In genomic region chr7:41107938-41108448, GRCh38 we compare ENCODE assay signal across 13 cellular contexts.
DNase-seq lines count a peak whose midpoint lies in the region; ATAC-seq and TF ChIP-seq lines count a peak whose summit lies in the region.
"Had no signal": no experiment of that assay in that cellular context is flagged by ENCODE, and none has a peak within 500 bp of the region (broad histone marks: within the 10 kb centered on the region; RNA-seq: fewer than 3 reads in every experiment).

No MANE protein-coding gene starts in this region.

- CTCF ChIA-PET in MCF 10A (lab: Yijun Ruan, JAX): interaction anchor here (0.9 kb wide), 1 partner anchor 78 kb away, joined by 3 read pairs; no protein-coding TSS in a partner anchor

- peak overlapping the region; percentile 48 for H3K4me3 Mint-ChIP-seq in MCF 10A (ENCODE audit: unreplicated experiment)
- H3K4me3 Mint-ChIP-seq: activated CD4-positive, alpha-beta memory T cell treated with anti-CD3 and anti-CD28 coated beads, Interleukin-2, amount 10 ng/mL, durations not matched to agents 7 days and 5 days; activated naive CD4-positive, alpha-beta T cell treated with anti-CD3 and anti-CD28 coated beads, Interleukin-2, amount 50 U/mL, for 24 hours; CD4-positive, alpha-beta memory T cell had no signal

- peak overlapping the region; percentile 31 for H2AFZ ChIP-seq in neuronal stem cell (ENCODE audit: low read length)

- no peak for TF ChIP-seq CTCF in MCF 10A (IDR thresholded peaks at IDR 0.05; ENCODE audit: unreplicated experiment)

- intact Hi-C loops in MCF 10A (cut with micrococcal nuclease): loop anchor here (1.0 to 10.0 kb wide), 3 partner anchors 40 to 589 kb away; no protein-coding TSS in a partner anchor

- DNase-seq in MCF 10A (ENCODE audit: unreplicated experiment) (peak; percentile 89), neuronal stem cell (ENCODE audit: low spot score) (no peak), NCI-H1694 treated with DMSO at 0.1 percent for 48 hours (lab: John Stamatoyannopoulos, UW) (no peak)
- no peak for DNase-seq in activated T-cell treated with anti-CD3 and anti-CD28 coated beads, Interleukin-2, amount 50 U/mL, for 1 hour
- DNase-seq: activated CD4-positive, alpha-beta memory T cell treated with anti-CD3 and anti-CD28 coated beads, Interleukin-2, amount 10 ng/mL, durations not matched to agents 7 days and 5 days; CD4-positive, alpha-beta memory T cell; upper lobe of right lung had no signal

- no peak overlapping the region for H4K8ac ChIP-seq in neuronal stem cell (ENCODE audit: low read depth, low read length)

- no peaks in the 10 kb centered on the region for H3K79me1 ChIP-seq in neuronal stem cell (ENCODE audit: low read depth, low read length)

- no peak overlapping the region for H3K18ac ChIP-seq in neuronal stem cell (ENCODE audit: low read length)

- no peaks in the 10 kb centered on the region for H3K36me3 Mint-ChIP-seq in MCF 10A (ENCODE audit: insufficient read depth, unreplicated experiment)
- H3K36me3 Mint-ChIP-seq: activated naive CD4-positive, alpha-beta T cell treated with anti-CD3 and anti-CD28 coated beads, Interleukin-2, amount 50 U/mL, for 24 hours; CD4-positive, alpha-beta memory T cell had no signal

- H3K9me3 Mint-ChIP-seq in MCF 10A (ENCODE audit: unreplicated experiment): no peaks in the 10 kb centered on the region

- H3K27me3 ChIP-seq in neuronal stem cell (ENCODE audit: control insufficient read depth in 3 of 3, insufficient read depth in 3 of 3, low read depth in 1 of 3, low read length in 3 of 3): no peaks in the 10 kb centered on the region
- H3K27me3 ChIP-seq: right lobe of liver, upper lobe of right lung had no signal

- H2BK120ac ChIP-seq in neuronal stem cell (ENCODE audit: low read depth, low read length): no peak overlapping the region

- H3K4me2 ChIP-seq in neuronal stem cell (ENCODE audit: insufficient read depth, low read length, poor library complexity, severe bottlenecking): no peak overlapping the region

- H3K27ac Mint-ChIP-seq in MCF 10A (ENCODE audit: low read depth, unreplicated experiment): peak overlapping the region; percentile 52
- H3K27ac Mint-ChIP-seq: activated CD4-positive, alpha-beta memory T cell treated with anti-CD3 and anti-CD28 coated beads, Interleukin-2, amount 10 ng/mL, durations not matched to agents 7 days and 5 days; activated naive CD4-positive, alpha-beta T cell treated with anti-CD3 and anti-CD28 coated beads, Interleukin-2, amount 50 U/mL, for 24 hours; CD4-positive, alpha-beta memory T cell had no signal

- H3K23ac ChIP-seq in neuronal stem cell (ENCODE audit: low read depth, low read length, poor library complexity): no peak overlapping the region

- H3K36me3 ChIP-seq in neuronal stem cell (replicated peaks in 1 of 2; ENCODE audit: control insufficient read depth in 2 of 2, insufficient read depth in 2 of 2, low read length in 2 of 2): no peaks in the 10 kb centered on the region
- H3K36me3 ChIP-seq: right lobe of liver, upper lobe of right lung had no signal

- no TSS peak for BruUV-seq in MCF 10A (replicated peaks; lab: Mats Ljungman, UMichigan)

- no CpG with 5 or more reads among the region's 6 CpGs for WGBS in neuronal stem cell (ENCODE audit: extremely low coverage in 2 of 2, insufficient read length in 2 of 2, insufficient replicate concordance in 1 of 2), 2 donors

- peaks cover 44% of the 10 kb centered on the region for H3K4me1 Mint-ChIP-seq in MCF 10A (ENCODE audit: insufficient read depth, unreplicated experiment)
- H3K4me1 Mint-ChIP-seq: activated CD4-positive, alpha-beta memory T cell treated with anti-CD3 and anti-CD28 coated beads, Interleukin-2, amount 10 ng/mL, durations not matched to agents 7 days and 5 days; activated naive CD4-positive, alpha-beta T cell treated with anti-CD3 and anti-CD28 coated beads, Interleukin-2, amount 50 U/mL, for 24 hours; CD4-positive, alpha-beta memory T cell had no signal

- no peak overlapping the region for H2BK5ac ChIP-seq in neuronal stem cell (ENCODE audit: low read length)

- H3K4me1 ChIP-seq in neuronal stem cell (ENCODE audit: control insufficient read depth in 2 of 2, insufficient read depth in 1 of 2, low read depth in 1 of 2, low read length in 2 of 2): no peaks in the 10 kb centered on the region
- H3K4me1 ChIP-seq: right lobe of liver, upper lobe of right lung had no signal

- H3K4ac ChIP-seq in neuronal stem cell (ENCODE audit: low read length): no peak overlapping the region

- no peaks in the 10 kb centered on the region for H3K27me3 Mint-ChIP-seq in MCF 10A (ENCODE audit: insufficient read depth, unreplicated experiment)
- H3K27me3 Mint-ChIP-seq: activated CD4-positive, alpha-beta memory T cell treated with anti-CD3 and anti-CD28 coated beads, Interleukin-2, amount 10 ng/mL, durations not matched to agents 7 days and 5 days; activated naive CD4-positive, alpha-beta T cell treated with anti-CD3 and anti-CD28 coated beads, Interleukin-2, amount 50 U/mL, for 24 hours; CD4-positive, alpha-beta memory T cell had no signal

- peak; percentile 52 for ATAC-seq in GM18907 (IDR thresholded peaks at IDR 0.05; ENCODE audit: unreplicated experiment)
- peak; percentile 31 for ATAC-seq in HG03442 (IDR thresholded peaks at IDR 0.05; ENCODE audit: unreplicated experiment)
- ATAC-seq in GM18519 (IDR thresholded peaks at IDR 0.05; ENCODE audit: low FRiP score, unreplicated experiment): no peak
- no peak for ATAC-seq in HG03378 (IDR thresholded peaks at IDR 0.05; ENCODE audit: unreplicated experiment)
- ATAC-seq: upper lobe of right lung had no signal

- H2AK5ac ChIP-seq in neuronal stem cell (ENCODE audit: low read depth, low read length): no peak overlapping the region

- H3K14ac ChIP-seq in neuronal stem cell (ENCODE audit: low read length): no peak overlapping the region

- POLR2A ChIA-PET in MCF 10A (lab: Yijun Ruan, JAX): interaction anchor here (0.6 to 2.0 kb wide), 7 partner anchors 8 to 186 kb away, joined by 3 to 18 read pairs (median 3); no protein-coding TSS in a partner anchor

- no peak overlapping the region for H2BK12ac ChIP-seq in neuronal stem cell (ENCODE audit: low read length)

- no peak overlapping the region for H3K9ac ChIP-seq in neuronal stem cell (ENCODE audit: low read depth, low read length, poor library complexity)

- no peak overlapping the region for H3K4me3 ChIP-seq in neuronal stem cell (ENCODE audit: low read length in 2 of 2)
- H3K4me3 ChIP-seq: right lobe of liver, upper lobe of right lung had no signal

- no peak overlapping the region for H4K91ac ChIP-seq in neuronal stem cell (ENCODE audit: low read depth, low read length, poor library complexity)

- no peak overlapping the region for H2BK15ac ChIP-seq in neuronal stem cell (ENCODE audit: low read length)

- no peak overlapping the region for H3K27ac ChIP-seq in neuronal stem cell (replicated peaks; ENCODE audit: low read length)
- H3K27ac ChIP-seq: right lobe of liver, upper lobe of right lung had no signal

- no peaks in the 10 kb centered on the region for H3K9me3 ChIP-seq in neuronal stem cell (replicated peaks in 1 of 2; ENCODE audit: control insufficient read depth in 2 of 2, insufficient read depth in 1 of 2, low read depth in 1 of 2, low read length in 2 of 2)
- H3K9me3 ChIP-seq: right lobe of liver, upper lobe of right lung had no signal

Comparison
In these comparisons a context has a peak if more than half of its experiments do, and no peak if none do; other contexts are left out.
1. ATAC-seq: peak in GM18907 (single experiment) and HG03442 (single experiment); none in GM18519 (single experiment) and HG03378 (single experiment).